11 cellular contexts compared by ENCODE assay signal in genomic region chr6:149966319-149966718, GRCh38. TPM values are rescaled to one million over a fixed set of nuclear protein-coding genes. Genes with fewer than 3 reads are reported as not detected.
DNase-seq lines count a peak whose midpoint lies in the region; ATAC-seq and TF ChIP-seq lines count a peak whose summit lies in the region.
"Not testable (repeated sequence)": the region's sequence is repeated elsewhere in the genome, so short reads cannot be mapped to it uniquely, and the experiment has no call there.
"Had no signal": no experiment of that assay in that cellular context is flagged by ENCODE, and none has a peak within 500 bp of the region (broad histone marks: within the 10 kb centered on the region; RNA-seq: fewer than 3 reads in every experiment).

No MANE protein-coding gene starts in this region.

- not testable (repeated sequence) for TF ChIP-seq CTCF in activated B cell treated with CpG ODN at 0.5 μM for 24 hours (IDR thresholded peaks at IDR 0.05); brain (conservative IDR thresholded peaks at IDR 0.05); right atrium auricular region (IDR thresholded peaks at IDR 0.05); progenitor cell of endocrine pancreas (IDR thresholded peaks at IDR 0.05; ENCODE audit: unreplicated experiment)

- peaks cover 26 to 31% (median 27%) of the 10 kb centered on the region in 3 donors for H3K4me1 Mint-ChIP-seq in CD8-positive, alpha-beta memory T cell
- H3K4me1 Mint-ChIP-seq in activated B cell treated with CpG ODN at 0.5 μM for 24 hours, result peaks cover 27% of the 10 kb centered on the region
- H3K4me1 Mint-ChIP-seq in activated T-cell treated with anti-CD3 and anti-CD28 coated beads, Interleukin-2, amount 50 U/mL, for 72 hours (ENCODE audit: low read depth), result peaks cover 39% of the 10 kb centered on the region
- H3K4me1 Mint-ChIP-seq in brain, result peaks cover 27% of the 10 kb centered on the region
- H3K4me1 Mint-ChIP-seq in naive thymus-derived CD8-positive, alpha-beta T cell, result peaks cover 19 to 32% (median 29%) of the 10 kb centered on the region in 4 donors
- peaks cover 12% of the 10 kb centered on the region for H3K4me1 Mint-ChIP-seq in progenitor cell of endocrine pancreas (ENCODE audit: low read depth)

- H3K9me3 ChIP-seq in CD8-positive, alpha-beta memory T cell (ENCODE audit: low read length); right atrium auricular region: not testable (repeated sequence)

- ATAC-seq in activated B cell treated with CpG ODN at 0.5 μM for 24 hours (ENCODE audit: low read depth); activated T-cell treated with anti-CD3 and anti-CD28 coated beads, Interleukin-2, amount 50 U/mL, for 72 hours (replicated peaks in 1 of 2); naive thymus-derived CD8-positive, alpha-beta T cell: not testable (repeated sequence)

- H3K27ac Mint-ChIP-seq in CD8-positive, alpha-beta memory T cell; brain; progenitor cell of endocrine pancreas: not testable (repeated sequence)
- peak overlapping the region; percentile 35 for H3K27ac Mint-ChIP-seq in activated B cell treated with CpG ODN at 0.5 μM for 24 hours
- peak overlapping the region; percentile 29 for H3K27ac Mint-ChIP-seq in activated T-cell treated with anti-CD3 and anti-CD28 coated beads, Interleukin-2, amount 50 U/mL, for 72 hours
- peak overlapping the region in 1 of 10 donors; percentile 65 for H3K27ac Mint-ChIP-seq in naive thymus-derived CD8-positive, alpha-beta T cell

- intact Hi-C loops in activated B cell treated with CpG ODN at 0.5 μM for 24 hours (cut with micrococcal nuclease), result not testable (repeated sequence)

- CTCF ChIA-PET in CD8-positive, alpha-beta memory T cell (lab: Charles Lee), result interaction anchor here (1.1 kb wide), 1 partner anchor 50 kb away, joined by 3 read pairs; no protein-coding TSS in a partner anchor
- CTCF ChIA-PET in activated B cell treated with CpG ODN at 0.5 μM for 24 hours (lab: Charles Lee), result not testable (repeated sequence)

- POLR2A ChIA-PET in CD8-positive, alpha-beta memory T cell (lab: Charles Lee); activated B cell treated with CpG ODN at 0.5 μM for 24 hours (lab: Charles Lee); naive thymus-derived CD8-positive, alpha-beta T cell (lab: Charles Lee): not testable (repeated sequence)

- H3K36me3 ChIP-seq in CD8-positive, alpha-beta memory T cell (ENCODE audit: insufficient read depth, low read length); right atrium auricular region: not testable (repeated sequence)

- H3K36me3 Mint-ChIP-seq in CD8-positive, alpha-beta memory T cell; activated B cell treated with CpG ODN at 0.5 μM for 24 hours (ENCODE audit: low read depth); brain; naive thymus-derived CD8-positive, alpha-beta T cell; progenitor cell of endocrine pancreas (ENCODE audit: insufficient read depth): not testable (repeated sequence)
- H3K36me3 Mint-ChIP-seq in activated T-cell treated with anti-CD3 and anti-CD28 coated beads, Interleukin-2, amount 50 U/mL, for 72 hours (ENCODE audit: insufficient read depth in 2 of 2), result peaks cover 8 to 19% of the 10 kb centered on the region in 2 donors

- DNase-seq in CD8-positive, alpha-beta memory T cell; activated B cell treated with CpG ODN at 0.5 μM for 24 hours; activated T-cell treated with anti-CD3 and anti-CD28 coated beads, Interleukin-2, amount 50 U/mL, for 72 hours; naive thymus-derived CD8-positive, alpha-beta T cell; progenitor cell of endocrine pancreas (ENCODE audit: low spot score, unreplicated experiment): not testable (repeated sequence)
- DNase-seq in right atrium auricular region (ENCODE audit: low spot score), result peak; percentile 32

- not testable (repeated sequence) for H3K27ac ChIP-seq in CD8-positive, alpha-beta memory T cell (ENCODE audit: low read depth, low read length); right atrium auricular region

- not testable (repeated sequence) for H3K4me3 ChIP-seq in CD8-positive, alpha-beta memory T cell (ENCODE audit: low read length); right atrium auricular region

- peaks cover 44% of the 10 kb centered on the region for H3K27me3 ChIP-seq in CD8-positive, alpha-beta memory T cell (ENCODE audit: insufficient read depth, low read length, poor library complexity, severe bottlenecking)
- peaks cover 14 to 15% of the 10 kb centered on the region in 2 donors for H3K27me3 ChIP-seq in right atrium auricular region

- peak overlapping the region in 4 of 7 donors; percentile 85 to 94 (median 88) for H3K4me3 Mint-ChIP-seq in CD8-positive, alpha-beta memory T cell
- not testable (repeated sequence) for H3K4me3 Mint-ChIP-seq in activated B cell treated with CpG ODN at 0.5 μM for 24 hours
- H3K4me3 Mint-ChIP-seq in activated T-cell treated with anti-CD3 and anti-CD28 coated beads, Interleukin-2, amount 50 U/mL, for 72 hours, result peak overlapping the region; percentile 85 to 98
- peak overlapping the region; percentile 88 to 94 (median 89) for H3K4me3 Mint-ChIP-seq in brain
- peak overlapping the region in 8 of 10 donors; percentile 22 to 97 (median 93) for H3K4me3 Mint-ChIP-seq in naive thymus-derived CD8-positive, alpha-beta T cell
- H3K4me3 Mint-ChIP-seq in progenitor cell of endocrine pancreas (ENCODE audit: low read depth), result peak overlapping the region; percentile 5

- H3K4me1 ChIP-seq in CD8-positive, alpha-beta memory T cell (ENCODE audit: insufficient read depth, low read length), result peaks cover 27% of the 10 kb centered on the region
- H3K4me1 ChIP-seq in right atrium auricular region, result peaks cover 0 to 20% of the 10 kb centered on the region in 2 donors

- peaks cover 70 to 88% of the 10 kb centered on the region in 2 donors for H3K27me3 Mint-ChIP-seq in CD8-positive, alpha-beta memory T cell
- H3K27me3 Mint-ChIP-seq in activated B cell treated with CpG ODN at 0.5 μM for 24 hours (peaks cover 74% of the 10 kb centered on the region), brain (peaks cover 99% of the 10 kb centered on the region), progenitor cell of endocrine pancreas (peaks cover 98% of the 10 kb centered on the region)
- peaks cover 94% of the 10 kb centered on the region for H3K27me3 Mint-ChIP-seq in activated T-cell treated with anti-CD3 and anti-CD28 coated beads, Interleukin-2, amount 50 U/mL, for 72 hours (ENCODE audit: low read depth)
- peaks cover 58 to 96% (median 77%) of the 10 kb centered on the region in 5 donors for H3K27me3 Mint-ChIP-seq in naive thymus-derived CD8-positive, alpha-beta T cell

- not testable (repeated sequence) for H3K9me3 Mint-ChIP-seq in CD8-positive, alpha-beta memory T cell; activated B cell treated with CpG ODN at 0.5 μM for 24 hours; activated T-cell treated with anti-CD3 and anti-CD28 coated beads, Interleukin-2, amount 50 U/mL, for 72 hours; naive thymus-derived CD8-positive, alpha-beta T cell; progenitor cell of endocrine pancreas (ENCODE audit: low read depth)
- peaks cover 0 to 15% (median 2%) of the 10 kb centered on the region in 5 experiments for H3K9me3 Mint-ChIP-seq in brain

RNA-seq across cellular contexts. Expression of gene ULBP1, which starts 2.6 kb away (rescaled TPM):
- under 1 TPM; 0.60 to 0.74 TPM for total RNA-seq in CD8-positive, alpha-beta memory T cell
- not detected for polyA plus RNA-seq in CD8-positive, alpha-beta memory T cell
- total RNA-seq in activated B cell treated with CpG ODN at 0.5 μM for 24 hours, result 1.9 and 2.2 TPM in 2 replicates
- total RNA-seq in activated T-cell treated with anti-CD3 and anti-CD28 coated beads, Interleukin-2, amount 50 U/mL, for 72 hours, result 10 to 100 TPM in 1 of 2 donors, 1 to 10 TPM in 1; 9.4 to 12.4 TPM
- polyA plus RNA-seq in brain (ENCODE audit: insufficient read depth, low read depth, low replicate concordance), result 2.3 TPM
- total RNA-seq in right atrium auricular region, result under 1 TPM; 0.11 to 0.31 TPM
- under 1 TPM in 1 of 2 experiments, not detected in 1; 0.16 TPM for total RNA-seq in naive thymus-derived CD8-positive, alpha-beta T cell
- polyA plus RNA-seq in naive thymus-derived CD8-positive, alpha-beta T cell, result not detected
- total RNA-seq in progenitor cell of endocrine pancreas, result 0.60 and 0.64 TPM in 2 replicates
- total RNA-seq: MCF 10A had no signal

RNA-seq across cellular contexts. Expression of gene ULBP2, which starts 24.5 kb away (rescaled TPM):
- under 1 TPM; 0.48 to 0.51 TPM for total RNA-seq in CD8-positive, alpha-beta memory T cell
- polyA plus RNA-seq in CD8-positive, alpha-beta memory T cell, result 0.68 TPM
- total RNA-seq in activated B cell treated with CpG ODN at 0.5 μM for 24 hours, result 0.29 and 0.37 TPM in 2 replicates
- 1 to 10 TPM in 1 of 2 donors, under 1 TPM in 1; 1.00 to 1.5 TPM for total RNA-seq in activated T-cell treated with anti-CD3 and anti-CD28 coated beads, Interleukin-2, amount 50 U/mL, for 72 hours
- 0.73 TPM for polyA plus RNA-seq in brain (ENCODE audit: insufficient read depth, low read depth, low replicate concordance)
- total RNA-seq in right atrium auricular region, result 1 to 10 TPM in 1 of 2 donors, under 1 TPM in 1; 0.82 to 2.4 TPM
- total RNA-seq in naive thymus-derived CD8-positive, alpha-beta T cell, result not detected
- under 1 TPM in 2 of 3 donors, not detected in 1; 0.37 to 0.41 TPM for polyA plus RNA-seq in naive thymus-derived CD8-positive, alpha-beta T cell
- total RNA-seq in progenitor cell of endocrine pancreas, result not detected in 2 replicates

RNA-seq across cellular contexts. Expression of gene RAET1G, which starts 43.4 kb away (rescaled TPM):
- not detected for total RNA-seq in CD8-positive, alpha-beta memory T cell
- not detected for polyA plus RNA-seq in CD8-positive, alpha-beta memory T cell
- total RNA-seq in activated B cell treated with CpG ODN at 0.5 μM for 24 hours, result not detected in 2 replicates
- total RNA-seq in activated T-cell treated with anti-CD3 and anti-CD28 coated beads, Interleukin-2, amount 50 U/mL, for 72 hours, result not detected
- not detected for polyA plus RNA-seq in brain (ENCODE audit: insufficient read depth, low read depth, low replicate concordance)
- 1 to 10 TPM; 1.5 to 1.6 TPM for total RNA-seq in right atrium auricular region
- total RNA-seq in naive thymus-derived CD8-positive, alpha-beta T cell, result not detected
- polyA plus RNA-seq in naive thymus-derived CD8-positive, alpha-beta T cell, result not detected
- not detected in 2 replicates for total RNA-seq in progenitor cell of endocrine pancreas
- total RNA-seq: H4, OCI-LY7 had no signal

RNA-seq across cellular contexts. Expression of gene RAET1L, which starts 59.0 kb away (rescaled TPM):
- total RNA-seq in CD8-positive, alpha-beta memory T cell, result not detected
- not detected for polyA plus RNA-seq in CD8-positive, alpha-beta memory T cell
- total RNA-seq in activated B cell treated with CpG ODN at 0.5 μM for 24 hours, result not detected in 2 replicates
- not detected for total RNA-seq in activated T-cell treated with anti-CD3 and anti-CD28 coated beads, Interleukin-2, amount 50 U/mL, for 72 hours
- polyA plus RNA-seq in brain (ENCODE audit: insufficient read depth, low read depth, low replicate concordance), result not detected
- total RNA-seq in right atrium auricular region, result not detected
- not detected for total RNA-seq in naive thymus-derived CD8-positive, alpha-beta T cell
- not detected for polyA plus RNA-seq in naive thymus-derived CD8-positive, alpha-beta T cell
- not detected in 2 replicates for total RNA-seq in progenitor cell of endocrine pancreas
- total RNA-seq: H4, LHCN-M2, OCI-LY7 had no signal
